In the genomic region with DNA sequence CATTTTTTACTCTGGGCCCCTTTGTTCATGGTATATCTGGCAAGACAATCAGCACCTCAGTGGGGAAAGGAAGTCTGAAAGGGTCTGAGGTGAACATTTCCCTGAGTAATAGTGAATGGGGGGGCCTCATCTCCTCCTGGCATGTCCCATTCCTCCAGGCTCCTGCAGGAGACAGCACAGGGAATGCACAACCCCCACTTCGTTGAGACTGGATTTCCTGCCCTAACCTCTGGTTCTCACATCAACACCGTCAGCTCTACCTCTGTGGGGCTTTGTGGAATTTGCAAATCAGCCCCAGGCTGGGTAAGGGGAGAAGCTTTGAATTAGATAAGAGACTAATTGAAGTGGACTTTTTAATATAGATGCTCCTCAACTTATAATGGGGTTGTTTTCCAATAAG, we compare ENCODE assay signal across 16 cellular contexts.
A peak's percentile ranks its signal among the peaks of the same experiment; 100 is the strongest.
DNase-seq lines count a peak whose midpoint lies in the region; FAIRE-seq and TF ChIP-seq lines count a peak whose summit lies in the region.
"Had no signal": no experiment of that assay in that cellular context is flagged by ENCODE, and none has a peak within 500 bp of the region (broad histone marks: within the 10 kb centered on the region; RNA-seq: fewer than 3 reads in every experiment).

No MANE protein-coding gene starts in this region.

- peak overlapping the region; percentile 8 for H2AFZ ChIP-seq in neural progenitor cell (replicated peaks)

- H3K4me3 ChIP-seq in HUES64 (ENCODE audit: low read length) (no peak overlapping the region), endodermal cell (ENCODE audit: low read length) (no peak overlapping the region), iPS-20b (ENCODE audit: low read length) (peak overlapping the region; percentile 43; the same call in 1 of the 2 replicates), neural progenitor cell (no peak overlapping the region)
- H3K4me3 ChIP-seq: A549 had no signal

- peaks cover 26% of the 10 kb centered on the region for H3K27me3 Mint-ChIP-seq in endodermal cell (ENCODE audit: insufficient read depth)
- peaks cover 6% of the 10 kb centered on the region for H3K27me3 Mint-ChIP-seq in neural progenitor cell (ENCODE audit: insufficient read depth, low read depth)

- peak overlapping the region; percentile 25 for H3K4me2 ChIP-seq in neural progenitor cell
- H3K4me2 ChIP-seq: A549 had no signal

- H3K4me1 Mint-ChIP-seq in endodermal cell (peaks cover 38% of the 10 kb centered on the region), neural progenitor cell (peaks cover 44% of the 10 kb centered on the region)
- H3K4me1 Mint-ChIP-seq: CD14-positive monocyte had no signal

- H3K4me3 Mint-ChIP-seq in endodermal cell = no peak overlapping the region
- no peak overlapping the region for H3K4me3 Mint-ChIP-seq in neural progenitor cell
- H3K4me3 Mint-ChIP-seq: CD14-positive monocyte; CD8-positive, alpha-beta T cell had no signal

- DNase-seq in endodermal cell = peak; percentile 80
- peak; percentile 28 for DNase-seq in neural progenitor cell (ENCODE audit: low spot score)
- DNase-seq in inferior parietal cortex (ENCODE audit: extremely low spot score) = no peak
- DNase-seq in RCC 7860 (ENCODE audit: low spot score) = no peak
- DNase-seq in NCI-H2029 treated with DMSO at 0.1 percent for 48 hours (lab: John Stamatoyannopoulos, UW) = no peak
- no peak for DNase-seq in nucleus accumbens (lab: John Stamatoyannopoulos, UW)
- DNase-seq: Caco-2; CD8-positive, alpha-beta T cell; DND-41; GF-D8; H7 had no signal

- H4K20me1 ChIP-seq in neural progenitor cell (ENCODE audit: low read depth) = no peaks in the 10 kb centered on the region

- TF ChIP-seq CTCF in endodermal cell (conservative IDR thresholded peaks at IDR 0.05) (peak; percentile 13), neural progenitor cell (IDR thresholded peaks at IDR 0.05) (no peak)

- H3K27me3 ChIP-seq in HUES64 (ENCODE audit: insufficient read depth, low read length) = no peaks in the 10 kb centered on the region
- no peaks in the 10 kb centered on the region for H3K27me3 ChIP-seq in endodermal cell (ENCODE audit: control insufficient read depth, insufficient read depth, low read length, poor library complexity, severe bottlenecking)
- no peaks in the 10 kb centered on the region for H3K27me3 ChIP-seq in iPS-20b (ENCODE audit: insufficient read depth, low read length)
- H3K27me3 ChIP-seq in neural progenitor cell = no peaks in the 10 kb centered on the region

- FAIRE-seq in RCC 7860 (lab: Jason Lieb, UNC) = no peak
- FAIRE-seq: A549, GM19239 had no signal

- H3K9me3 ChIP-seq in HUES64 (ENCODE audit: insufficient read depth, low read depth, low read length) (no peaks in the 10 kb centered on the region), endodermal cell (ENCODE audit: control insufficient read depth, low read length) (peaks cover 1% of the 10 kb centered on the region), iPS-20b (ENCODE audit: insufficient read depth, low read depth, low read length) (no peaks in the 10 kb centered on the region), neural progenitor cell (ENCODE audit: low read depth) (no peaks in the 10 kb centered on the region)
- H3K9me3 ChIP-seq: A549, Caco-2 had no signal

- H3K36me3 Mint-ChIP-seq in endodermal cell (ENCODE audit: low read depth) (no peaks in the 10 kb centered on the region), neural progenitor cell (no peaks in the 10 kb centered on the region)
- H3K36me3 Mint-ChIP-seq: CD14-positive monocyte; CD8-positive, alpha-beta T cell had no signal

- H3K27ac ChIP-seq in HUES64 (ENCODE audit: low read depth, low read length) = peak overlapping the region; percentile 63; the same call in 1 of the 2 replicates
- no peak overlapping the region for H3K27ac ChIP-seq in endodermal cell (ENCODE audit: low read depth, low read length)
- H3K27ac ChIP-seq in iPS-20b (ENCODE audit: low read length) = no peak overlapping the region
- H3K27ac ChIP-seq in neural progenitor cell = peak overlapping the region; percentile 21
- H3K27ac ChIP-seq: A549 had no signal

- peaks cover 12% of the 10 kb centered on the region for H3F3A ChIP-seq in neural progenitor cell (ENCODE audit: low read depth)

- H3K9ac ChIP-seq in HUES64 (ENCODE audit: low read depth, low read length) (no peak overlapping the region), endodermal cell (ENCODE audit: extremely low read depth, low read length, poor library complexity, severe bottlenecking) (no peak overlapping the region), iPS-20b (ENCODE audit: low read depth, low read length) (no peak overlapping the region), neural progenitor cell (no peak overlapping the region)

- WGBS in HUES64 = 0% methylated on average over 1 of the region's 2 CpGs
- WGBS in endodermal cell (ENCODE audit: insufficient coverage in 1 of 2, insufficient read length in 1 of 2), 2 experiments = 11% methylated on average over 2 of the region's 2 CpGs; no CpG with 5 or more reads in 1 of the 2 experiments

- no peaks in the 10 kb centered on the region for H3K79me2 ChIP-seq in neural progenitor cell (ENCODE audit: low read depth)

- H3K9me3 Mint-ChIP-seq in endodermal cell = peaks cover 3% of the 10 kb centered on the region
- H3K9me3 Mint-ChIP-seq in neural progenitor cell = peaks cover 2% of the 10 kb centered on the region

- H3K27ac Mint-ChIP-seq in endodermal cell (peak overlapping the region; percentile 48), neural progenitor cell (no peak overlapping the region)
- H3K27ac Mint-ChIP-seq: CD14-positive monocyte; CD8-positive, alpha-beta T cell had no signal

- H3K4me1 ChIP-seq in HUES64 (ENCODE audit: insufficient read depth, low read length) (peaks cover 48% of the 10 kb centered on the region), endodermal cell (ENCODE audit: control insufficient read depth, insufficient read depth, low read length) (peaks cover 10% of the 10 kb centered on the region), iPS-20b (ENCODE audit: insufficient read depth, low read length) (peaks cover 40% of the 10 kb centered on the region), neural progenitor cell (peaks cover 26% of the 10 kb centered on the region)
- H3K4me1 ChIP-seq: A549, Caco-2 had no signal

- H3K36me3 ChIP-seq in HUES64 (ENCODE audit: insufficient read depth, low read length) (no peaks in the 10 kb centered on the region), endodermal cell (ENCODE audit: control insufficient read depth, insufficient read depth, low read length) (no peaks in the 10 kb centered on the region), iPS-20b (ENCODE audit: insufficient read depth, low read depth, low read length) (no peaks in the 10 kb centered on the region), neural progenitor cell (no peaks in the 10 kb centered on the region)

Comparison
In these comparisons a context has a peak if more than half of its experiments do, and no peak if none do; other contexts are left out.
1. H3K27ac ChIP-seq: peak in HUES64 (single experiment) and neural progenitor cell (single experiment); none in endodermal cell (single experiment) and iPS-20b (single experiment).
2. DNase-seq: peak in endodermal cell (single experiment) and neural progenitor cell (single experiment); none in inferior parietal cortex (single experiment), RCC 7860 (single experiment), NCI-H2029 treated with DMSO at 0.1 percent for 48 hours (single experiment) and nucleus accumbens (0 of 56).